Comparison of ENCODE assay signal across 11 cellular contexts in the genomic region with DNA sequence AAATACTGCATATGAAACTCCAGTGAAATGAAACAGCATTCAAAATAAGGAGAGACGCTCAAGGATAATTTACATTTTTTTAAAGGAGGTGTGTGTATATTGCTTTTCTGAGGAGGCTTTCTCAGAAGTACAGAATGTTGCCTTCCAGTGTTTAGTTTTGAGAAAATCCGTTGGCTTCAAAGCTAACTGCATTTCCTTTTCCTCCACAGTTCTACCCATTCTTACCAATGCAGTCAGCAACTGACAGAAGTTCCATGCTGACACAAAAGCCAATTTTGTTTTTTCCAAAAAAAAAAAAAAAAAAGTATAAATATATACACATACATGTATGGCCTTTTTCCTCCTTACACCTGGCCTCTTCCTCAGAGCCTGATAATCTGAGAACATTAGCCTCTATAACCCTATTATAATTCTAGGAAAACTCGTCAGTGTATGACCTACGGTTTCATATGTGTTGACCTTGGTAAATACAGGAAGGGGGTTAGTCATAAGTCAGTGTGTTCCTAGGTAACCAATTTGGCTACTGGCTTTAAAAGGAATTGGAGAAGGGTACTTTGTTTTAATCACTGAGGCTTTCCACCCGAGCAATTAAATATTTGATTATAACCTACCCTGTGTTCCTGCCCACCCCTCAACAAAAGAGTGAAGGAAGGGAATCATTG. TPM values are rescaled to one million over a fixed set of nuclear protein-coding genes. Genes with fewer than 3 reads are reported as not detected.
DNase-seq lines count a peak whose midpoint lies in the region; ATAC-seq, FAIRE-seq and TF ChIP-seq lines count a peak whose summit lies in the region.
"Had no signal": no experiment of that assay in that cellular context is flagged by ENCODE, and none has a peak within 500 bp of the region (broad histone marks: within the 10 kb centered on the region; RNA-seq: fewer than 3 reads in every experiment).

No MANE protein-coding gene starts in this region.

- peak overlapping the region; percentile 39 for H3K4me3 Mint-ChIP-seq in activated naive CD4-positive, alpha-beta T cell treated with anti-CD3 and anti-CD28 coated beads, Interleukin-2, amount 10 ng/mL, durations not matched to agents 7 days and 5 days
- no peak overlapping the region for H3K4me3 Mint-ChIP-seq in astrocyte (ENCODE audit: unreplicated experiment)
- H3K4me3 Mint-ChIP-seq in stimulated activated effector memory CD8-positive, alpha-beta T cell treated with anti-CD3 and anti-CD28 coated beads, Interleukin-12 subunit alpha, Interleukin-12 subunit beta, amount 100 ng/mL, for 72 hours, result peak overlapping the region; percentile 64
- H3K4me3 Mint-ChIP-seq: activated naive CD4-positive, alpha-beta T cell treated with anti-CD3 and anti-CD28 coated beads, Interleukin-2, amount 50 U/mL, for 24 hours had no signal

- CTCF ChIA-PET in activated naive CD4-positive, alpha-beta T cell treated with anti-CD3 and anti-CD28 coated beads, Interleukin-2, amount 10 ng/mL, durations not matched to agents 7 days and 5 days (lab: Charles Lee), result interaction anchor here (1.1 to 2.7 kb wide), 4 partner anchors 22 to 489 kb away, joined by 3 to 7 read pairs (median 6); no protein-coding TSS in a partner anchor

- H3K4me2 ChIP-seq in astrocyte (ENCODE audit: low read length), result no peak overlapping the region

- H3K79me2 ChIP-seq in astrocyte (ENCODE audit: insufficient read depth, low read length), result no peaks in the 10 kb centered on the region

- H3K4me1 ChIP-seq in astrocyte (ENCODE audit: insufficient read depth, low read length), result peaks cover 11% of the 10 kb centered on the region

- FAIRE-seq in astrocyte (lab: Jason Lieb, UNC), result no peak

- peaks cover 10% of the 10 kb centered on the region for H3K36me3 ChIP-seq in astrocyte (ENCODE audit: insufficient read depth, low read length)

- H4K20me1 ChIP-seq in astrocyte (ENCODE audit: insufficient read depth, low read length), result no peaks in the 10 kb centered on the region

- peaks cover 9% of the 10 kb centered on the region for H3K27me3 Mint-ChIP-seq in activated naive CD4-positive, alpha-beta T cell treated with anti-CD3 and anti-CD28 coated beads, Interleukin-2, amount 10 ng/mL, durations not matched to agents 7 days and 5 days
- no peaks in the 10 kb centered on the region for H3K27me3 Mint-ChIP-seq in astrocyte (ENCODE audit: low read depth, unreplicated experiment)
- H3K27me3 Mint-ChIP-seq: activated naive CD4-positive, alpha-beta T cell treated with anti-CD3 and anti-CD28 coated beads, Interleukin-2, amount 50 U/mL, for 24 hours had no signal

- no peaks in the 10 kb centered on the region for H3K9me3 ChIP-seq in astrocyte (ENCODE audit: insufficient read depth, low read depth, low read length)

- H3K27me3 ChIP-seq in astrocyte (ENCODE audit: insufficient read depth, low read length), result no peaks in the 10 kb centered on the region

- H3K9me3 Mint-ChIP-seq in activated naive CD4-positive, alpha-beta T cell treated with anti-CD3 and anti-CD28 coated beads, Interleukin-2, amount 10 ng/mL, durations not matched to agents 7 days and 5 days, result no peaks in the 10 kb centered on the region
- H3K9me3 Mint-ChIP-seq in astrocyte (ENCODE audit: unreplicated experiment), result no peaks in the 10 kb centered on the region
- H3K9me3 Mint-ChIP-seq in stimulated activated effector memory CD8-positive, alpha-beta T cell treated with anti-CD3 and anti-CD28 coated beads, Interleukin-12 subunit alpha, Interleukin-12 subunit beta, amount 100 ng/mL, for 72 hours, result no peaks in the 10 kb centered on the region
- H3K9me3 Mint-ChIP-seq: activated naive CD4-positive, alpha-beta T cell treated with anti-CD3 and anti-CD28 coated beads, Interleukin-2, amount 50 U/mL, for 24 hours had no signal

- H2AFZ ChIP-seq in astrocyte (ENCODE audit: low read depth, low read length), result no peak overlapping the region

- peaks cover 53% of the 10 kb centered on the region for H3K4me1 Mint-ChIP-seq in activated naive CD4-positive, alpha-beta T cell treated with anti-CD3 and anti-CD28 coated beads, Interleukin-2, amount 10 ng/mL, durations not matched to agents 7 days and 5 days
- peaks cover 3% of the 10 kb centered on the region for H3K4me1 Mint-ChIP-seq in astrocyte (ENCODE audit: low read depth, unreplicated experiment)
- H3K4me1 Mint-ChIP-seq in stimulated activated effector memory CD8-positive, alpha-beta T cell treated with anti-CD3 and anti-CD28 coated beads, Interleukin-12 subunit alpha, Interleukin-12 subunit beta, amount 100 ng/mL, for 72 hours, result peaks cover 19% of the 10 kb centered on the region

- H3K9ac ChIP-seq in astrocyte (ENCODE audit: low read length), result no peak overlapping the region

- no peak for DNase-seq in activated naive CD4-positive, alpha-beta T cell treated with anti-CD3 and anti-CD28 coated beads, Interleukin-2, amount 10 ng/mL, durations not matched to agents 7 days and 5 days
- no peak for DNase-seq in activated naive CD4-positive, alpha-beta T cell treated with Interleukin-2 at 50 U/mL for 16 hours
- DNase-seq in NCI-H526 treated with DMSO at 0.1 percent for 48 hours (lab: John Stamatoyannopoulos, UW), result peak; percentile 37
- peak; percentile 32 for DNase-seq in astrocyte (ENCODE audit: low read depth)
- no peak for DNase-seq in stimulated activated effector memory CD8-positive, alpha-beta T cell treated with anti-CD3 and anti-CD28 coated beads, Interleukin-12 subunit alpha, Interleukin-12 subunit beta, amount 100 ng/mL, for 72 hours (ENCODE audit: low spot score in 2 of 2)
- DNase-seq in KG1 (lab: John Stamatoyannopoulos, UW), result no peak
- DNase-seq: RPMI8226 had no signal

- peak; percentile 46 for ATAC-seq in stimulated activated effector memory CD8-positive, alpha-beta T cell treated with anti-CD3 and anti-CD28 coated beads, Interleukin-12 subunit alpha, Interleukin-12 subunit beta, amount 100 ng/mL, for 72 hours
- ATAC-seq in GM19452 (IDR thresholded peaks at IDR 0.05; ENCODE audit: unreplicated experiment) (no peak), HG02852 (IDR thresholded peaks at IDR 0.05; ENCODE audit: unreplicated experiment) (no peak)
- ATAC-seq: left lobe of liver had no signal

- peak overlapping the region; percentile 88 for H3K27ac Mint-ChIP-seq in activated naive CD4-positive, alpha-beta T cell treated with anti-CD3 and anti-CD28 coated beads, Interleukin-2, amount 10 ng/mL, durations not matched to agents 7 days and 5 days
- H3K27ac Mint-ChIP-seq in astrocyte (ENCODE audit: unreplicated experiment), result no peak overlapping the region
- H3K27ac Mint-ChIP-seq in stimulated activated effector memory CD8-positive, alpha-beta T cell treated with anti-CD3 and anti-CD28 coated beads, Interleukin-12 subunit alpha, Interleukin-12 subunit beta, amount 100 ng/mL, for 72 hours, result peak overlapping the region; percentile 56

- H3K36me3 Mint-ChIP-seq in activated naive CD4-positive, alpha-beta T cell treated with anti-CD3 and anti-CD28 coated beads, Interleukin-2, amount 10 ng/mL, durations not matched to agents 7 days and 5 days, result peaks cover 22% of the 10 kb centered on the region
- no peaks in the 10 kb centered on the region for H3K36me3 Mint-ChIP-seq in astrocyte (ENCODE audit: low read depth, unreplicated experiment)
- H3K36me3 Mint-ChIP-seq in stimulated activated effector memory CD8-positive, alpha-beta T cell treated with anti-CD3 and anti-CD28 coated beads, Interleukin-12 subunit alpha, Interleukin-12 subunit beta, amount 100 ng/mL, for 72 hours, result peaks cover 46% of the 10 kb centered on the region

- no peak for TF ChIP-seq CTCF in astrocyte (IDR thresholded peaks at IDR 0.05; ENCODE audit: insufficient read depth, low read depth, low read length)

- H3K4me3 ChIP-seq in astrocyte (ENCODE audit: insufficient read depth, low read depth, low read length), result no peak overlapping the region

- H3K27ac ChIP-seq in astrocyte (ENCODE audit: low read depth, low read length), result no peak overlapping the region

RNA-seq across cellular contexts. Expression of gene MGME1, which starts 24.2 kb away (rescaled TPM):
- 14.1 and 14.2 TPM in 2 replicates for total RNA-seq in astrocyte

RNA-seq across cellular contexts. Expression of gene SNX5, which starts 24.4 kb away (rescaled TPM):
- total RNA-seq in astrocyte, result 78.0 and 95.1 TPM in 2 replicates

Comparison
In these comparisons a context has a peak if more than half of its experiments do, and no peak if none do; other contexts are left out.
1. DNase-seq: peak in NCI-H526 treated with DMSO at 0.1 percent for 48 hours (single experiment) and astrocyte (single experiment); none in activated naive CD4-positive, alpha-beta T cell treated with anti-CD3 and anti-CD28 coated beads, Interleukin-2, amount 10 ng/mL, durations not matched to agents 7 days and 5 days (single experiment), activated naive CD4-positive, alpha-beta T cell treated with Interleukin-2 at 50 U/mL for 16 hours (single experiment), stimulated activated effector memory CD8-positive, alpha-beta T cell treated with anti-CD3 and anti-CD28 coated beads, Interleukin-12 subunit alpha, Interleukin-12 subunit beta, amount 100 ng/mL, for 72 hours (0 of 2) and KG1 (single experiment).